Comparison of ENCODE assay signal across 1 cellular context in the genomic region with DNA sequence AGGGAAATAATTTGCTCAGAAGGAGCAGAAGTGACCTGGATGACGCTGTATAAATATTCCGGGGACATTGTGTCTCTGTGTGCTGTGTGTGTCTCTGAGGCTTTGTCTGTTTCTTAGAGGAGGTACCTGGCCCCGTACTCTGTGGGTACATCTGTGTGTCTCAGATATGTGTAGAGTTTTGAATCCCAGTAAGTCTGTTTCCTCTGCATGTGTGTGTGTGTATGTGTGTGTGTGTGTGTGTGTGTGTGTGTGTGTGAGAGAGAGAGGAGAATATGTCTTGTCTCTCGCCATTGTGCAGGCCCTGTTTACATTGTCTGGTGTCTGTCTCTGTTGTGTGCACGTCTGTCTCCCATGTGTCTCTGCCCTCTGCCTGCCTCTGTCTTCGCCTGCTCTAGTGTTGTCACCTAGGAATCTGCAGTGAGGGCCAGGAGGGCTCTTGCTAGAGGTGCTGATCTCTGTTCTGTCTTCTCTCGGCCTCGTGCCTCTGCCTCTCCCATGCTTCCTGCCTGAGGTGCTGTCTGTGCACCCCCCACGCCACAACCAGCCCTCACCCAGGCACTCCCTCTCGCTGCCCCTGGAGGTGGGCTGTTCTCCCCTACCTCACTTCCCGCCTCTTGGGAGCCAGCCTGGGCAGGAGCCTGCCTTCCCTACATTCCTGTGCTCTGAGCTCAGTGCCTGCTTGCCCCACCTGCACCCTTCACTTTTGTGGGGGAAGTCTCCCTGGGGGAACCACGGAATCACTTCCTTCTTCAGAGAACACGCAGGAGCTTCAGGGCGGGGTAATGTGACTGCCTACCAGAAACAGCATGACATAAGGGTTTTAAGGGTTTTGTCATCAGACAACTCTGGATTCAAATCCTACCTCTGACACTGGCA.
TF ChIP-seq lines count a peak whose summit lies in the region.

No MANE protein-coding gene starts in this region.

TF ChIP-seq in K562, 482 proteins besides CTCF, POLR2A, EP300 and RAD21 (continued from another document and continues in another):
- TF ChIP-seq, protein P1, sequence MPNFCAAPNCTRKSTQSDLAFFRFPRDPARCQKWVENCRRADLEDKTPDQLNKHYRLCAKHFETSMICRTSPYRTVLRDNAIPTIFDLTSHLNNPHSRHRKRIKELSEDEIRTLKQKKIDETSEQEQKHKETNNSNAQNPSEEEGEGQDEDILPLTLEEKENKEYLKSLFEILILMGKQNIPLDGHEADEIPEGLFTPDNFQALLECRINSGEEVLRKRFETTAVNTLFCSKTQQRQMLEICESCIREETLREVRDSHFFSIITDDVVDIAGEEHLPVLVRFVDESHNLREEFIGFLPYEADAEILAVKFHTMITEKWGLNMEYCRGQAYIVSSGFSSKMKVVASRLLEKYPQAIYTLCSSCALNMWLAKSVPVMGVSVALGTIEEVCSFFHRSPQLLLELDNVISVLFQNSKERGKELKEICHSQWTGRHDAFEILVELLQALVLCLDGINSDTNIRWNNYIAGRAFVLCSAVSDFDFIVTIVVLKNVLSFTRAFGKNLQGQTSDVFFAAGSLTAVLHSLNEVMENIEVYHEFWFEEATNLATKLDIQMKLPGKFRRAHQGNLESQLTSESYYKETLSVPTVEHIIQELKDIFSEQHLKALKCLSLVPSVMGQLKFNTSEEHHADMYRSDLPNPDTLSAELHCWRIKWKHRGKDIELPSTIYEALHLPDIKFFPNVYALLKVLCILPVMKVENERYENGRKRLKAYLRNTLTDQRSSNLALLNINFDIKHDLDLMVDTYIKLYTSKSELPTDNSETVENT (CRISPR knock-in tag; IDR thresholded peaks at IDR 0.05), result no peak
- TF ChIP-seq, protein P2, sequence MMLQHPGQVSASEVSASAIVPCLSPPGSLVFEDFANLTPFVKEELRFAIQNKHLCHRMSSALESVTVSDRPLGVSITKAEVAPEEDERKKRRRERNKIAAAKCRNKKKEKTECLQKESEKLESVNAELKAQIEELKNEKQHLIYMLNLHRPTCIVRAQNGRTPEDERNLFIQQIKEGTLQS (IDR thresholded peaks at IDR 0.05), result 0 out of 2 replicates have a peak, but pooled peaks have one; percentile 30
- TF ChIP-seq, protein P2 (CRISPR knock-in tag; conservative IDR thresholded peaks at IDR 0.05), result no peak
- TF ChIP-seq ZFX (CRISPR knock-in tag; IDR thresholded peaks at IDR 0.05), result no peak
- no peak for TF ChIP-seq ZNF24 (IDR thresholded peaks at IDR 0.05)
- no peak for TF ChIP-seq TCF7L2 (IDR thresholded peaks at IDR 0.05; ENCODE audit: low read depth, low read length)
- no peak for TF ChIP-seq RAD51 (IDR thresholded peaks at IDR 0.05; ENCODE audit: borderline replicate concordance, low read depth)
- TF ChIP-seq, protein P3, sequence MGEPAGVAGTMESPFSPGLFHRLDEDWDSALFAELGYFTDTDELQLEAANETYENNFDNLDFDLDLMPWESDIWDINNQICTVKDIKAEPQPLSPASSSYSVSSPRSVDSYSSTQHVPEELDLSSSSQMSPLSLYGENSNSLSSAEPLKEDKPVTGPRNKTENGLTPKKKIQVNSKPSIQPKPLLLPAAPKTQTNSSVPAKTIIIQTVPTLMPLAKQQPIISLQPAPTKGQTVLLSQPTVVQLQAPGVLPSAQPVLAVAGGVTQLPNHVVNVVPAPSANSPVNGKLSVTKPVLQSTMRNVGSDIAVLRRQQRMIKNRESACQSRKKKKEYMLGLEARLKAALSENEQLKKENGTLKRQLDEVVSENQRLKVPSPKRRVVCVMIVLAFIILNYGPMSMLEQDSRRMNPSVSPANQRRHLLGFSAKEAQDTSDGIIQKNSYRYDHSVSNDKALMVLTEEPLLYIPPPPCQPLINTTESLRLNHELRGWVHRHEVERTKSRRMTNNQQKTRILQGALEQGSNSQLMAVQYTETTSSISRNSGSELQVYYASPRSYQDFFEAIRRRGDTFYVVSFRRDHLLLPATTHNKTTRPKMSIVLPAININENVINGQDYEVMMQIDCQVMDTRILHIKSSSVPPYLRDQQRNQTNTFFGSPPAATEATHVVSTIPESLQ (CRISPR knock-in tag; IDR thresholded peaks at IDR 0.05), result no peak
- no peak for TF ChIP-seq TAF7 (tag; IDR thresholded peaks at IDR 0.05)
- TF ChIP-seq RUNX1 (IDR thresholded peaks at IDR 0.05; ENCODE audit: low read depth), result no peak
- TF ChIP-seq POLR2G (IDR thresholded peaks at IDR 0.05; ENCODE audit: low read depth, low read length), result 0 out of 2 replicates have a peak, but pooled peaks have one; percentile 23
- no peak; the same call in 1 of the 2 replicates for TF ChIP-seq TCF3 (CRISPR knock-in tag; IDR thresholded peaks at IDR 0.05)
- TF ChIP-seq, protein P4, sequence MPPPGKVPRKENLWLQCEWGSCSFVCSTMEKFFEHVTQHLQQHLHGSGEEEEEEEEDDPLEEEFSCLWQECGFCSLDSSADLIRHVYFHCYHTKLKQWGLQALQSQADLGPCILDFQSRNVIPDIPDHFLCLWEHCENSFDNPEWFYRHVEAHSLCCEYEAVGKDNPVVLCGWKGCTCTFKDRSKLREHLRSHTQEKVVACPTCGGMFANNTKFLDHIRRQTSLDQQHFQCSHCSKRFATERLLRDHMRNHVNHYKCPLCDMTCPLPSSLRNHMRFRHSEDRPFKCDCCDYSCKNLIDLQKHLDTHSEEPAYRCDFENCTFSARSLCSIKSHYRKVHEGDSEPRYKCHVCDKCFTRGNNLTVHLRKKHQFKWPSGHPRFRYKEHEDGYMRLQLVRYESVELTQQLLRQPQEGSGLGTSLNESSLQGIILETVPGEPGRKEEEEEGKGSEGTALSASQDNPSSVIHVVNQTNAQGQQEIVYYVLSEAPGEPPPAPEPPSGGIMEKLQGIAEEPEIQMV (tag; conservative IDR thresholded peaks at IDR 0.05; ENCODE audit: low read depth), result no peak
- TF ChIP-seq ZNF217 (CRISPR knock-in tag; IDR thresholded peaks at IDR 0.05), result no peak
- no peak for TF ChIP-seq ZNF134 (CRISPR knock-in tag; conservative IDR thresholded peaks at IDR 0.05)
- TF ChIP-seq ZNF121 (CRISPR knock-in tag; conservative IDR thresholded peaks at IDR 0.05), result no peak
- no peak for TF ChIP-seq MECOM (CRISPR knock-in tag; IDR thresholded peaks at IDR 0.05)
- TF ChIP-seq PHF8 (IDR thresholded peaks at IDR 0.05; ENCODE audit: borderline replicate concordance, low read length), result peak; percentile 34; the same call in 1 of the 2 replicates
- TF ChIP-seq SMAD4 (CRISPR knock-in tag; conservative IDR thresholded peaks at IDR 0.05), result peak; percentile 58; the same call in 1 of the 2 replicates
- no peak for TF ChIP-seq KLF6 (CRISPR knock-in tag; IDR thresholded peaks at IDR 0.05; ENCODE audit: borderline replicate concordance)
- TF ChIP-seq, protein P5, sequence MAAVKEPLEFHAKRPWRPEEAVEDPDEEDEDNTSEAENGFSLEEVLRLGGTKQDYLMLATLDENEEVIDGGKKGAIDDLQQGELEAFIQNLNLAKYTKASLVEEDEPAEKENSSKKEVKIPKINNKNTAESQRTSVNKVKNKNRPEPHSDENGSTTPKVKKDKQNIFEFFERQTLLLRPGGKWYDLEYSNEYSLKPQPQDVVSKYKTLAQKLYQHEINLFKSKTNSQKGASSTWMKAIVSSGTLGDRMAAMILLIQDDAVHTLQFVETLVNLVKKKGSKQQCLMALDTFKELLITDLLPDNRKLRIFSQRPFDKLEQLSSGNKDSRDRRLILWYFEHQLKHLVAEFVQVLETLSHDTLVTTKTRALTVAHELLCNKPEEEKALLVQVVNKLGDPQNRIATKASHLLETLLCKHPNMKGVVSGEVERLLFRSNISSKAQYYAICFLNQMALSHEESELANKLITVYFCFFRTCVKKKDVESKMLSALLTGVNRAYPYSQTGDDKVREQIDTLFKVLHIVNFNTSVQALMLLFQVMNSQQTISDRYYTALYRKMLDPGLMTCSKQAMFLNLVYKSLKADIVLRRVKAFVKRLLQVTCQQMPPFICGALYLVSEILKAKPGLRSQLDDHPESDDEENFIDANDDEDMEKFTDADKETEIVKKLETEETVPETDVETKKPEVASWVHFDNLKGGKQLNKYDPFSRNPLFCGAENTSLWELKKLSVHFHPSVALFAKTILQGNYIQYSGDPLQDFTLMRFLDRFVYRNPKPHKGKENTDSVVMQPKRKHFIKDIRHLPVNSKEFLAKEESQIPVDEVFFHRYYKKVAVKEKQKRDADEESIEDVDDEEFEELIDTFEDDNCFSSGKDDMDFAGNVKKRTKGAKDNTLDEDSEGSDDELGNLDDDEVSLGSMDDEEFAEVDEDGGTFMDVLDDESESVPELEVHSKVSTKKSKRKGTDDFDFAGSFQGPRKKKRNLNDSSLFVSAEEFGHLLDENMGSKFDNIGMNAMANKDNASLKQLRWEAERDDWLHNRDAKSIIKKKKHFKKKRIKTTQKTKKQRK (IDR thresholded peaks at IDR 0.05; ENCODE audit: borderline replicate concordance, low read depth, low read length), result no peak
- no peak for TF ChIP-seq SMAD1 (IDR thresholded peaks at IDR 0.05; ENCODE audit: low read depth, low read length, partially characterized antibody)
- TF ChIP-seq SAFB2 (IDR thresholded peaks at IDR 0.05; ENCODE audit: borderline replicate concordance, low read depth, low read length, severe bottlenecking), result no peak
- TF ChIP-seq, protein P6, sequence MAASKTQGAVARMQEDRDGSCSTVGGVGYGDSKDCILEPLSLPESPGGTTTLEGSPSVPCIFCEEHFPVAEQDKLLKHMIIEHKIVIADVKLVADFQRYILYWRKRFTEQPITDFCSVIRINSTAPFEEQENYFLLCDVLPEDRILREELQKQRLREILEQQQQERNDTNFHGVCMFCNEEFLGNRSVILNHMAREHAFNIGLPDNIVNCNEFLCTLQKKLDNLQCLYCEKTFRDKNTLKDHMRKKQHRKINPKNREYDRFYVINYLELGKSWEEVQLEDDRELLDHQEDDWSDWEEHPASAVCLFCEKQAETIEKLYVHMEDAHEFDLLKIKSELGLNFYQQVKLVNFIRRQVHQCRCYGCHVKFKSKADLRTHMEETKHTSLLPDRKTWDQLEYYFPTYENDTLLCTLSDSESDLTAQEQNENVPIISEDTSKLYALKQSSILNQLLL (CRISPR knock-in tag; IDR thresholded peaks at IDR 0.05; ENCODE audit: borderline replicate concordance), result no peak
- no peak for TF ChIP-seq TBL1XR1 (IDR thresholded peaks at IDR 0.05; ENCODE audit: low read length in 2 of 2)
- no peak for TF ChIP-seq XRCC4 (IDR thresholded peaks at IDR 0.05; ENCODE audit: extremely low read depth, insufficient read depth, insufficient read length)
- no peak for TF ChIP-seq ZNF41 (CRISPR knock-in tag; conservative IDR thresholded peaks at IDR 0.05)
- TF ChIP-seq HDAC1 (IDR thresholded peaks at IDR 0.05), result peak in 1 of 2 experiments; percentile 63; a peak in 2 of 4 replicates
- TF ChIP-seq NFRKB (IDR thresholded peaks at IDR 0.05; ENCODE audit: low read depth), result peak; percentile 34; the same call in 1 of the 2 replicates
- TF ChIP-seq, protein P7, sequence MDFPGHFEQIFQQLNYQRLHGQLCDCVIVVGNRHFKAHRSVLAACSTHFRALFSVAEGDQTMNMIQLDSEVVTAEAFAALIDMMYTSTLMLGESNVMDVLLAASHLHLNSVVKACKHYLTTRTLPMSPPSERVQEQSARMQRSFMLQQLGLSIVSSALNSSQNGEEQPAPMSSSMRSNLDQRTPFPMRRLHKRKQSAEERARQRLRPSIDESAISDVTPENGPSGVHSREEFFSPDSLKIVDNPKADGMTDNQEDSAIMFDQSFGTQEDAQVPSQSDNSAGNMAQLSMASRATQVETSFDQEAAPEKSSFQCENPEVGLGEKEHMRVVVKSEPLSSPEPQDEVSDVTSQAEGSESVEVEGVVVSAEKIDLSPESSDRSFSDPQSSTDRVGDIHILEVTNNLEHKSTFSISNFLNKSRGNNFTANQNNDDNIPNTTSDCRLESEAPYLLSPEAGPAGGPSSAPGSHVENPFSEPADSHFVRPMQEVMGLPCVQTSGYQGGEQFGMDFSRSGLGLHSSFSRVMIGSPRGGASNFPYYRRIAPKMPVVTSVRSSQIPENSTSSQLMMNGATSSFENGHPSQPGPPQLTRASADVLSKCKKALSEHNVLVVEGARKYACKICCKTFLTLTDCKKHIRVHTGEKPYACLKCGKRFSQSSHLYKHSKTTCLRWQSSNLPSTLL (IDR thresholded peaks at IDR 0.05), result no peak
- no peak for TF ChIP-seq HMGN3 (IDR thresholded peaks at IDR 0.05; ENCODE audit: borderline replicate concordance, extremely low read depth, insufficient read length, low read depth, low read length)
- TF ChIP-seq ETV5 (CRISPR knock-in tag; IDR thresholded peaks at IDR 0.05; ENCODE audit: low read depth), result no peak
- TF ChIP-seq, protein P8, sequence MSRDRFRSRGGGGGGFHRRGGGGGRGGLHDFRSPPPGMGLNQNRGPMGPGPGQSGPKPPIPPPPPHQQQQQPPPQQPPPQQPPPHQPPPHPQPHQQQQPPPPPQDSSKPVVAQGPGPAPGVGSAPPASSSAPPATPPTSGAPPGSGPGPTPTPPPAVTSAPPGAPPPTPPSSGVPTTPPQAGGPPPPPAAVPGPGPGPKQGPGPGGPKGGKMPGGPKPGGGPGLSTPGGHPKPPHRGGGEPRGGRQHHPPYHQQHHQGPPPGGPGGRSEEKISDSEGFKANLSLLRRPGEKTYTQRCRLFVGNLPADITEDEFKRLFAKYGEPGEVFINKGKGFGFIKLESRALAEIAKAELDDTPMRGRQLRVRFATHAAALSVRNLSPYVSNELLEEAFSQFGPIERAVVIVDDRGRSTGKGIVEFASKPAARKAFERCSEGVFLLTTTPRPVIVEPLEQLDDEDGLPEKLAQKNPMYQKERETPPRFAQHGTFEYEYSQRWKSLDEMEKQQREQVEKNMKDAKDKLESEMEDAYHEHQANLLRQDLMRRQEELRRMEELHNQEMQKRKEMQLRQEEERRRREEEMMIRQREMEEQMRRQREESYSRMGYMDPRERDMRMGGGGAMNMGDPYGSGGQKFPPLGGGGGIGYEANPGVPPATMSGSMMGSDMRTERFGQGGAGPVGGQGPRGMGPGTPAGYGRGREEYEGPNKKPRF (IDR thresholded peaks at IDR 0.05; ENCODE audit: low read depth, low read length), result no peak
- no peak for TF ChIP-seq TCF7 (IDR thresholded peaks at IDR 0.05; ENCODE audit: borderline replicate concordance)
- TF ChIP-seq ZKSCAN8 (CRISPR knock-in tag; IDR thresholded peaks at IDR 0.05), result no peak
- TF ChIP-seq ZNF197 (CRISPR knock-in tag; IDR thresholded peaks at IDR 0.05; ENCODE audit: low read depth), result no peak
- 0 out of 2 replicates have a peak, but pooled peaks have one; percentile 16 for TF ChIP-seq NFE2 (IDR thresholded peaks at IDR 0.05; ENCODE audit: low read depth)
- TF ChIP-seq, protein P9, sequence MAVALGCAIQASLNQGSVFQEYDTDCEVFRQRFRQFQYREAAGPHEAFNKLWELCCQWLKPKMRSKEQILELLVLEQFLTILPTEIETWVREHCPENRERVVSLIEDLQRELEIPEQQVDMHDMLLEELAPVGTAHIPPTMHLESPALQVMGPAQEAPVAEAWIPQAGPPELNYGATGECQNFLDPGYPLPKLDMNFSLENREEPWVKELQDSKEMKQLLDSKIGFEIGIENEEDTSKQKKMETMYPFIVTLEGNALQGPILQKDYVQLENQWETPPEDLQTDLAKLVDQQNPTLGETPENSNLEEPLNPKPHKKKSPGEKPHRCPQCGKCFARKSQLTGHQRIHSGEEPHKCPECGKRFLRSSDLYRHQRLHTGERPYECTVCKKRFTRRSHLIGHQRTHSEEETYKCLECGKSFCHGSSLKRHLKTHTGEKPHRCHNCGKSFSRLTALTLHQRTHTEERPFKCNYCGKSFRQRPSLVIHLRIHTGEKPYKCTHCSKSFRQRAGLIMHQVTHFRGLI (CRISPR knock-in tag; IDR thresholded peaks at IDR 0.05), result no peak
- no peak for TF ChIP-seq SNRNP70 (optimal IDR thresholded peaks at IDR 0.05; ENCODE audit: low read depth, low read length)
- TF ChIP-seq ZNF212 (CRISPR knock-in tag; IDR thresholded peaks at IDR 0.05), result no peak
- no peak for TF ChIP-seq GATAD2A (IDR thresholded peaks at IDR 0.05)
- no peak for TF ChIP-seq ZNF696 (CRISPR knock-in tag; conservative IDR thresholded peaks at IDR 0.05)
- TF ChIP-seq ZNF830 (CRISPR knock-in tag; IDR thresholded peaks at IDR 0.05), result no peak
- no peak for TF ChIP-seq WHSC1 (IDR thresholded peaks at IDR 0.05; ENCODE audit: low read length)
- no peak for TF ChIP-seq ZNF75A (CRISPR knock-in tag; IDR thresholded peaks at IDR 0.05)
- TF ChIP-seq GABPB1 (CRISPR knock-in tag; IDR thresholded peaks at IDR 0.05), result no peak
